Comparison of ENCODE assay signal across 11 cellular contexts in the genomic region with DNA sequence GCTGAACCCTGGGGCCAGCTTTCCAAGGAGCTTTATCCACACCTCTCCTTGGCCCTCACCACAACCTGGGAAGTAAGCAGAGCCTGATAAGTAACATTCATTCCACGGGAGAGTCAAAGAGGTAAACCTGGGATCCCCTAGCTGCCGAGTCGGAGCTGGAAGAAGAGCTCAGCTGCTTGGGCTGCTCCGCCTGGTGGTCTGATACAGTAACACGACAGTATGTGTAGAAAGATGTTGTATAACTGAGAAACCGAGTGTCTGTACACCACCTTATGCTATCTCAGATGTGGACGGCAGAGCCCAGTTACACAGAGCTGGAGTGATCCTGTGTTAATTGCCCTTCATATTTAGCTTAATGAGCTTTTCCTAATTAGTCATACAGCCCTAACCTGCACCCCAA.
DNase-seq lines count a peak whose midpoint lies in the region; ATAC-seq and TF ChIP-seq lines count a peak whose summit lies in the region.
"Had no signal": no experiment of that assay in that cellular context is flagged by ENCODE, and none has a peak within 500 bp of the region (broad histone marks: within the 10 kb centered on the region; RNA-seq: fewer than 3 reads in every experiment).

No MANE protein-coding gene starts in this region.

- no peaks in the 10 kb centered on the region for H3K27me3 ChIP-seq in adrenal gland

- H3K27ac Mint-ChIP-seq in nephron progenitor cell = no peak overlapping the region

- no peaks in the 10 kb centered on the region for H3K4me1 ChIP-seq in adrenal gland (replicated peaks in 1 of 2)

- H3K4me1 Mint-ChIP-seq in nephron progenitor cell = no peaks in the 10 kb centered on the region

- TF ChIP-seq CTCF in nephron progenitor cell (IDR thresholded peaks at IDR 0.05) (peak; percentile 33), adrenal gland (IDR thresholded peaks at IDR 0.05) (peak in 1 of 6 experiments; percentile 22)

- H3K27ac ChIP-seq in adrenal gland = no peak overlapping the region
- H3K27ac ChIP-seq: spleen had no signal

- no peaks in the 10 kb centered on the region for H3K36me3 Mint-ChIP-seq in nephron progenitor cell (ENCODE audit: low read depth)

- intact Hi-C loops in adrenal gland (cut with DNase I) = no loop called here

- 55 to 73% (median 59%) methylated on average over 7 of the region's 7 CpGs for WGBS in adrenal gland, 4 donors

- H3K36me3 ChIP-seq in adrenal gland (replicated peaks in 1 of 2) = no peaks in the 10 kb centered on the region
- H3K36me3 ChIP-seq: spleen had no signal

- no peak for TF ChIP-seq POLR2A in adrenal gland (IDR thresholded peaks at IDR 0.05)

- H3K9me3 Mint-ChIP-seq in nephron progenitor cell = peaks cover 28% of the 10 kb centered on the region

- H3K27me3 Mint-ChIP-seq in nephron progenitor cell (ENCODE audit: low read depth, poor library complexity) = peaks cover 37% of the 10 kb centered on the region

- no peak overlapping the region for H3K4me3 ChIP-seq in adrenal gland
- H3K4me3 ChIP-seq: spleen had no signal

- ATAC-seq in GM21390 (IDR thresholded peaks at IDR 0.05; ENCODE audit: unreplicated experiment) = no peak
- ATAC-seq in HG03565 (IDR thresholded peaks at IDR 0.05; ENCODE audit: unreplicated experiment) = no peak

- no peak overlapping the region for H3K4me3 Mint-ChIP-seq in nephron progenitor cell

- DNase-seq in DMS 273 (lab: John Stamatoyannopoulos, UW; ENCODE audit: unreplicated experiment) = peak; percentile 51
- no peak for DNase-seq in DMS 273 treated with DMSO at 0.1 percent for 48 hours (lab: John Stamatoyannopoulos, UW)
- DNase-seq in LHCN-M2 (ENCODE audit: low read depth) = peak; percentile 15
- DNase-seq in UCSD-AML1 (lab: John Stamatoyannopoulos, UW; ENCODE audit: unreplicated experiment) = peak; percentile 7
- peak; percentile 16 for DNase-seq in nephron progenitor cell
- no peak for DNase-seq in adrenal gland
- DNase-seq: 8988T; activated naive CD4-positive, alpha-beta T cell; spleen had no signal

- no peaks in the 10 kb centered on the region for H3K9me3 ChIP-seq in adrenal gland (replicated peaks in 1 of 3)

Comparison
In these comparisons a context has a peak if more than half of its experiments do, and no peak if none do; other contexts are left out.
1. DNase-seq: peak in DMS 273 (single experiment), LHCN-M2 (single experiment), UCSD-AML1 (single experiment) and nephron progenitor cell (single experiment); none in DMS 273 treated with DMSO at 0.1 percent for 48 hours (single experiment) and adrenal gland (0 of 7).